8 cellular contexts compared by ENCODE assay signal in genomic region chr3:10248184-10248983, GRCh38. TPM values are rescaled to one million over a fixed set of nuclear protein-coding genes. Genes with fewer than 3 reads are reported as not detected.
A peak's percentile ranks its signal among the peaks of the same experiment; 100 is the strongest.
DNase-seq lines count a peak whose midpoint lies in the region; ATAC-seq and TF ChIP-seq lines count a peak whose summit lies in the region.

TATDN2 (plus strand) TSS chr3:10248459; CDS start chr3:10249201, 742 bp downstream.

- peaks cover 25 to 48% (median 33%) of the 10 kb centered on the region in 11 experiments for H3K9me3 ChIP-seq in BLaER1 treated with 17β-estradiol and CSF1 and Interleukin-3, amounts not matched to agents 10 nM and 100 nM (replicated peaks in 1 of 11)
- no peaks in the 10 kb centered on the region for H3K9me3 ChIP-seq in colonic mucosa

- peak within 1 kb of the TSS; percentile 92 to 97 (median 95) for H3K9ac ChIP-seq in BLaER1 treated with 17β-estradiol and CSF1 and Interleukin-3, amounts not matched to agents 10 nM and 100 nM
- H3K9ac ChIP-seq in colonic mucosa (ENCODE audit: low read depth in 2 of 2, low read length in 2 of 2): peak within 1 kb of the TSS; percentile 76 to 90

- H4K20me1 ChIP-seq in BLaER1 treated with 17β-estradiol and CSF1 and Interleukin-3, amounts not matched to agents 10 nM and 100 nM: peaks cover 34 to 46% (median 43%) of the 10 kb centered on the region in 11 experiments; a peak in 20 of 22 replicates

- H3K27ac ChIP-seq in BLaER1 treated with 17β-estradiol and CSF1 and Interleukin-3, amounts not matched to agents 10 nM and 100 nM: peak within 1 kb of the TSS; percentile 86 to 98 (median 95)
- H3K27ac ChIP-seq in colonic mucosa: peak within 1 kb of the TSS; percentile 91
- H3K27ac ChIP-seq in layer of hippocampus (ENCODE audit: low read depth, low read length): peak within 1 kb of the TSS; percentile 38

- intact Hi-C loops in colonic mucosa (cut with DNase I): no loop called here

- peaks cover 24 to 70% (median 52%) of the 10 kb centered on the region in 11 experiments for H3K36me3 ChIP-seq in BLaER1 treated with 17β-estradiol and CSF1 and Interleukin-3, amounts not matched to agents 10 nM and 100 nM
- H3K36me3 ChIP-seq in colonic mucosa: no peaks in the 10 kb centered on the region

- peak within 1 kb of the TSS; percentile 89 to 98 (median 94) for H3K4me2 ChIP-seq in BLaER1 treated with 17β-estradiol and CSF1 and Interleukin-3, amounts not matched to agents 10 nM and 100 nM

- TF ChIP-seq CTCF in colonic mucosa (IDR thresholded peaks at IDR 0.05): no peak

- peak within 1 kb of the TSS; percentile 80 to 92 (median 86) for H3K4me3 ChIP-seq in BLaER1 treated with 17β-estradiol and CSF1 and Interleukin-3, amounts not matched to agents 10 nM and 100 nM
- H3K4me3 ChIP-seq in colonic mucosa: peak within 1 kb of the TSS; percentile 87

- peaks cover 28 to 56% (median 43%) of the 10 kb centered on the region in 10 experiments for H3K4me1 ChIP-seq in BLaER1 treated with 17β-estradiol and CSF1 and Interleukin-3, amounts not matched to agents 10 nM and 100 nM
- peaks cover 5% of the 10 kb centered on the region for H3K4me1 ChIP-seq in colonic mucosa

- ATAC-seq in GM19328 (IDR thresholded peaks at IDR 0.05; ENCODE audit: unreplicated experiment) (peak; percentile 97), HG03469 (IDR thresholded peaks at IDR 0.05; ENCODE audit: unreplicated experiment) (peak; percentile 89)

- no peaks in the 10 kb centered on the region for H3K27me3 ChIP-seq in BLaER1 treated with 17β-estradiol and CSF1 and Interleukin-3, amounts not matched to agents 10 nM and 100 nM
- H3K27me3 ChIP-seq in colonic mucosa: no peaks in the 10 kb centered on the region
- H3K27me3 ChIP-seq in layer of hippocampus (ENCODE audit: control insufficient read depth, insufficient read depth, low read length): no peaks in the 10 kb centered on the region

- DNase-seq in NCI-H526 (lab: John Stamatoyannopoulos, UW) (peak; percentile 91 to 98), colonic mucosa (peak; percentile 99)
- peak; percentile 91 to 93 for DNase-seq in activated CD4-positive, alpha-beta T cell treated with anti-CD3 and anti-CD28 coated beads for 4 hours
- DNase-seq in stimulated activated CD4-positive, alpha-beta T cell treated with anti-CD3 and anti-CD28 coated beads, Interleukin-1b, Interleukin-23, amount 100 ng/mL, for 24 hours (ENCODE audit: low read depth in 4 of 4, low spot score in 1 of 4): peak; percentile 75 to 94 (median 82)

RNA-seq across cellular contexts. Expression of gene TATDN2, which starts in this region (rescaled TPM):
- 10 to 100 TPM; 28.9 to 35.3 TPM for total RNA-seq in colonic mucosa

Comparison
In these comparisons a context has a peak if more than half of its experiments do, and no peak if none do; other contexts are left out.
1. Peak in every context shown above with its lines: DNase-seq, ATAC-seq, H3K4me3 ChIP-seq and H3K27ac ChIP-seq.
2. H3K27ac ChIP-seq: peak in every context shown above with its lines; median percentile 95 in BLaER1 treated with 17β-estradiol and CSF1 and Interleukin-3, amounts not matched to agents 10 nM and 100 nM; 91 in colonic mucosa; 38 in layer of hippocampus.